Comparison of ENCODE assay signal across 20 cellular contexts in genomic region chr11:20060647-20061205, GRCh38.
DNase-seq lines count a peak whose midpoint lies in the region; ATAC-seq and TF ChIP-seq lines count a peak whose summit lies in the region.
"Had no signal": no experiment of that assay in that cellular context is flagged by ENCODE, and none has a peak within 500 bp of the region (broad histone marks: within the 10 kb centered on the region; RNA-seq: fewer than 3 reads in every experiment).

No MANE protein-coding gene starts in this region.

- peaks cover 22% of the 10 kb centered on the region for H3K36me3 Mint-ChIP-seq in mesothelial cell of epicardium
- H3K36me3 Mint-ChIP-seq: CD4-positive, CD25-positive, alpha-beta regulatory T cell had no signal

- H3K4me1 ChIP-seq in right atrium auricular region (peaks cover 0 to 14% of the 10 kb centered on the region in 2 donors), foreskin keratinocyte (peaks cover 64% of the 10 kb centered on the region)

- no peaks in the 10 kb centered on the region for H3K9me3 Mint-ChIP-seq in mesothelial cell of epicardium
- H3K9me3 Mint-ChIP-seq: CD4-positive, CD25-positive, alpha-beta regulatory T cell had no signal

- H3K4me3 ChIP-seq in right atrium auricular region, result no peak overlapping the region
- H3K4me3 ChIP-seq: SJCRH30 had no signal

- DNase-seq in Right ventricle myocardium inferior (ENCODE audit: missing footprints) (no peak), right atrium auricular region (ENCODE audit: low spot score) (no peak), foreskin keratinocyte (peak in 1 of 2 donors; percentile 17), mesothelial cell of epicardium (ENCODE audit: low spot score in 2 of 2, unreplicated experiment in 2 of 2) (no peak), NCI-H82 treated with DMSO at 0.1 percent for 48 hours (lab: John Stamatoyannopoulos, UW; ENCODE audit: unreplicated experiment) (no peak), T1000 (lab: John Stamatoyannopoulos, UW) (no peak), foreskin melanocyte (no peak)
- no peak for DNase-seq in activated effector memory CD4-positive, alpha-beta T cell treated with anti-CD3 and anti-CD28 coated beads, Interleukin-2, amount 50 U/mL, for 16 hours
- DNase-seq: Caco-2; CD4-positive, CD25-positive, alpha-beta regulatory T cell; DMS153; NCI-H1092; NCI-H146; NCI-H2107; NCI-H226; NCI-H526; SJCRH30 had no signal

- H3K27ac ChIP-seq in right atrium auricular region (no peak overlapping the region), foreskin keratinocyte (peak overlapping the region; percentile 90)
- H3K27ac ChIP-seq: 22Rv1, KMS-11, SJCRH30 had no signal

- no peak for TF ChIP-seq CTCF in right atrium auricular region (IDR thresholded peaks at IDR 0.05)
- no peak for TF ChIP-seq CTCF in foreskin keratinocyte (conservative IDR thresholded peaks at IDR 0.05)
- TF ChIP-seq CTCF in mesothelial cell of epicardium (IDR thresholded peaks at IDR 0.05; ENCODE audit: unreplicated experiment), result no peak

- peak; percentile 25 for ATAC-seq in Right ventricle myocardium inferior
- ATAC-seq in foreskin keratinocyte, result no peak

- no peaks in the 10 kb centered on the region for H3K27me3 Mint-ChIP-seq in mesothelial cell of epicardium (ENCODE audit: low read depth)
- H3K27me3 Mint-ChIP-seq: B cell; CD4-positive, CD25-positive, alpha-beta regulatory T cell had no signal

- H3K27me3 ChIP-seq in right atrium auricular region, result no peaks in the 10 kb centered on the region
- H3K27me3 ChIP-seq in foreskin keratinocyte, result no peaks in the 10 kb centered on the region
- H3K27me3 ChIP-seq: SJCRH30 had no signal

- intact Hi-C loops in Right ventricle myocardium inferior (cut with DNase I), result no loop called here

- H3K27ac Mint-ChIP-seq in mesothelial cell of epicardium, result peak overlapping the region; percentile 70
- H3K27ac Mint-ChIP-seq: B cell; CD4-positive, CD25-positive, alpha-beta regulatory T cell had no signal

- H3K36me3 ChIP-seq in right atrium auricular region, result peaks cover 12% of the 10 kb centered on the region

- peaks cover 30% of the 10 kb centered on the region for H3K4me1 Mint-ChIP-seq in mesothelial cell of epicardium
- H3K4me1 Mint-ChIP-seq: B cell; CD4-positive, CD25-positive, alpha-beta regulatory T cell had no signal

- no peaks in the 10 kb centered on the region for H3K9me3 ChIP-seq in right atrium auricular region
- H3K9me3 ChIP-seq: Caco-2, SJCRH30 had no signal

- H3K4me3 Mint-ChIP-seq in mesothelial cell of epicardium, result no peak overlapping the region
- H3K4me3 Mint-ChIP-seq: B cell; CD4-positive, CD25-positive, alpha-beta regulatory T cell had no signal
